In the genomic region with DNA sequence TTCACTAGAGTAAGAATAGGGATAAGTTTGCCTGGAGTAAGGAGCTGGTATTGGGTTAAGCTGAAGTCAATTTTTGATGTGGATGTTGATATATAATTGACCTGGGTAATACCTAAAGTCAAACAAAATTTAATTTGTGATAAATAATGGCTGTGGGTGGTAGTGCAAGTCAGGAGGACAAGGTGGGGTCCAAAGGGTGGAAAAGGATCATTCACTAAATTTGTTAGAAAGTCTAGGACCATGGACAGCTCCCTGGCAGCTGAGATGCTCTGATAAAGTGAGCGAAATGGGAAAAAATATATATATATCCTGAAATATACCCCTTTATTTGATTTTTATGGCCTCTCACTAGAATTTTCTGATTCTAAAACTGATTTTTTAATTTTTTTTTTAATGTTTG, we compare ENCODE assay signal across 16 cellular contexts.
DNase-seq lines count a peak whose midpoint lies in the region; TF ChIP-seq lines count a peak whose summit lies in the region.
"Had no signal": no experiment of that assay in that cellular context is flagged by ENCODE, and none has a peak within 500 bp of the region (broad histone marks: within the 10 kb centered on the region; RNA-seq: fewer than 3 reads in every experiment).

No MANE protein-coding gene starts in this region.

- H3K9me3 ChIP-seq in NT2/D1 (ENCODE audit: insufficient read depth, low read length) (no peaks in the 10 kb centered on the region), endodermal cell (ENCODE audit: control insufficient read depth, low read length) (no peaks in the 10 kb centered on the region)
- H3K9me3 ChIP-seq in effector memory CD4-positive, alpha-beta T cell (ENCODE audit: control insufficient read depth, low read length), result no peaks in the 10 kb centered on the region
- H3K9me3 ChIP-seq: ascending aorta, thoracic aorta had no signal

- H3K4me3 Mint-ChIP-seq in endodermal cell (no peak overlapping the region), neural crest cell (no peak overlapping the region)
- H3K4me3 Mint-ChIP-seq: naive thymus-derived CD4-positive, alpha-beta T cell had no signal

- H3K4me3 ChIP-seq in NT2/D1 (ENCODE audit: insufficient read length, low read depth) (no peak overlapping the region), endodermal cell (ENCODE audit: low read length) (no peak overlapping the region)
- no peak overlapping the region for H3K4me3 ChIP-seq in effector memory CD4-positive, alpha-beta T cell (ENCODE audit: insufficient read depth, low read depth, low read length, poor library complexity, severe bottlenecking)
- H3K4me3 ChIP-seq: ascending aorta, thoracic aorta had no signal

- H3K9ac ChIP-seq in NT2/D1 (ENCODE audit: insufficient read length, low read depth) (no peak overlapping the region), endodermal cell (ENCODE audit: extremely low read depth, low read length, poor library complexity, severe bottlenecking) (no peak overlapping the region)

- TF ChIP-seq CTCF in endodermal cell (conservative IDR thresholded peaks at IDR 0.05) (no peak), neural crest cell (conservative IDR thresholded peaks at IDR 0.05) (no peak)

- H3K27me3 Mint-ChIP-seq in endodermal cell (ENCODE audit: insufficient read depth), result no peaks in the 10 kb centered on the region
- no peaks in the 10 kb centered on the region for H3K27me3 Mint-ChIP-seq in neural crest cell (ENCODE audit: low read depth)
- H3K27me3 Mint-ChIP-seq: naive thymus-derived CD4-positive, alpha-beta T cell had no signal

- no peak overlapping the region for H3K27ac Mint-ChIP-seq in endodermal cell
- H3K27ac Mint-ChIP-seq in neural crest cell (ENCODE audit: unreplicated experiment), result no peak overlapping the region
- H3K27ac Mint-ChIP-seq: naive thymus-derived CD4-positive, alpha-beta T cell had no signal

- H3K36me3 ChIP-seq in NT2/D1 (ENCODE audit: insufficient read depth, insufficient read length, low read length) (no peaks in the 10 kb centered on the region), endodermal cell (ENCODE audit: control insufficient read depth, insufficient read depth, low read length) (no peaks in the 10 kb centered on the region)
- no peaks in the 10 kb centered on the region for H3K36me3 ChIP-seq in effector memory CD4-positive, alpha-beta T cell (ENCODE audit: control insufficient read depth, insufficient read depth, low read length)
- H3K36me3 ChIP-seq: ascending aorta, thoracic aorta had no signal

- WGBS in endodermal cell (ENCODE audit: insufficient coverage in 1 of 2, insufficient read length in 1 of 2), 2 experiments, result no CpG with 5 or more reads among the region's 1 CpG

- H3K9me3 Mint-ChIP-seq in endodermal cell (no peaks in the 10 kb centered on the region), neural crest cell (no peaks in the 10 kb centered on the region)

- H3K27me3 ChIP-seq in NT2/D1 (ENCODE audit: insufficient read depth, insufficient read length) (no peaks in the 10 kb centered on the region), endodermal cell (ENCODE audit: control insufficient read depth, insufficient read depth, low read length, poor library complexity, severe bottlenecking) (no peaks in the 10 kb centered on the region)
- no peaks in the 10 kb centered on the region for H3K27me3 ChIP-seq in effector memory CD4-positive, alpha-beta T cell (replicated peaks; ENCODE audit: control insufficient read depth, insufficient read depth, low read length, poor library complexity, severe bottlenecking)
- H3K27me3 ChIP-seq: ascending aorta had no signal

- DNase-seq in DMS53 (lab: John Stamatoyannopoulos, UW), result peak; percentile 0
- no peak for DNase-seq in DMS53 treated with DMSO at 0.1 percent for 48 hours (lab: John Stamatoyannopoulos, UW; ENCODE audit: unreplicated experiment)
- DNase-seq in NT2/D1 (ENCODE audit: low read depth, low spot score), result peak; percentile 9
- DNase-seq in endodermal cell, result peak; percentile 60
- peak; percentile 26 for DNase-seq in neural crest cell (ENCODE audit: low read depth, low spot score)
- no peak for DNase-seq in SW 1271 (lab: John Stamatoyannopoulos, UW)
- DNase-seq in effector memory CD4-positive, alpha-beta T cell, result no peak
- DNase-seq in activated CD8-positive, alpha-beta memory T cell treated with anti-CD3 and anti-CD28 coated beads, Interleukin-2, amount 50 U/mL, for 4 hours, result no peak
- DNase-seq: 8988T; activated CD8-positive, alpha-beta memory T cell treated with anti-CD3 and anti-CD28 coated beads, Interleukin-2, amount 50 U/mL, for 48 hours; DMS153; NCI-H1694 treated with DMSO at 0.1 percent for 48 hours; T-helper 9 cell had no signal

- no peak overlapping the region for H3K27ac ChIP-seq in endodermal cell (ENCODE audit: low read depth, low read length)
- no peak overlapping the region for H3K27ac ChIP-seq in effector memory CD4-positive, alpha-beta T cell (ENCODE audit: insufficient read depth, low read length, poor library complexity, severe bottlenecking)
- H3K27ac ChIP-seq: ascending aorta, thoracic aorta had no signal

- H3K4me1 Mint-ChIP-seq in endodermal cell (peaks cover 25% of the 10 kb centered on the region), neural crest cell (no peaks in the 10 kb centered on the region)
- H3K4me1 Mint-ChIP-seq: naive thymus-derived CD4-positive, alpha-beta T cell had no signal

- H3K4me1 ChIP-seq in NT2/D1 (ENCODE audit: insufficient read depth, insufficient read length) (no peaks in the 10 kb centered on the region), endodermal cell (ENCODE audit: control insufficient read depth, insufficient read depth, low read length) (peaks cover 14% of the 10 kb centered on the region)
- H3K4me1 ChIP-seq in effector memory CD4-positive, alpha-beta T cell (ENCODE audit: control insufficient read depth, insufficient read depth, low read length, poor library complexity, severe bottlenecking), result no peaks in the 10 kb centered on the region
- H3K4me1 ChIP-seq: ascending aorta had no signal

- H3K36me3 Mint-ChIP-seq in endodermal cell (ENCODE audit: low read depth) (no peaks in the 10 kb centered on the region), neural crest cell (ENCODE audit: low read depth) (no peaks in the 10 kb centered on the region)
- H3K36me3 Mint-ChIP-seq: naive thymus-derived CD4-positive, alpha-beta T cell had no signal

Comparison
In these comparisons a context has a peak if more than half of its experiments do, and no peak if none do; other contexts are left out.
1. DNase-seq: peak in DMS53 (single experiment), NT2/D1 (single experiment), endodermal cell (single experiment) and neural crest cell (single experiment); none in DMS53 treated with DMSO at 0.1 percent for 48 hours (single experiment), SW 1271 (0 of 2), effector memory CD4-positive, alpha-beta T cell (0 of 3) and activated CD8-positive, alpha-beta memory T cell treated with anti-CD3 and anti-CD28 coated beads, Interleukin-2, amount 50 U/mL, for 4 hours (single experiment).